In the genomic region with DNA sequence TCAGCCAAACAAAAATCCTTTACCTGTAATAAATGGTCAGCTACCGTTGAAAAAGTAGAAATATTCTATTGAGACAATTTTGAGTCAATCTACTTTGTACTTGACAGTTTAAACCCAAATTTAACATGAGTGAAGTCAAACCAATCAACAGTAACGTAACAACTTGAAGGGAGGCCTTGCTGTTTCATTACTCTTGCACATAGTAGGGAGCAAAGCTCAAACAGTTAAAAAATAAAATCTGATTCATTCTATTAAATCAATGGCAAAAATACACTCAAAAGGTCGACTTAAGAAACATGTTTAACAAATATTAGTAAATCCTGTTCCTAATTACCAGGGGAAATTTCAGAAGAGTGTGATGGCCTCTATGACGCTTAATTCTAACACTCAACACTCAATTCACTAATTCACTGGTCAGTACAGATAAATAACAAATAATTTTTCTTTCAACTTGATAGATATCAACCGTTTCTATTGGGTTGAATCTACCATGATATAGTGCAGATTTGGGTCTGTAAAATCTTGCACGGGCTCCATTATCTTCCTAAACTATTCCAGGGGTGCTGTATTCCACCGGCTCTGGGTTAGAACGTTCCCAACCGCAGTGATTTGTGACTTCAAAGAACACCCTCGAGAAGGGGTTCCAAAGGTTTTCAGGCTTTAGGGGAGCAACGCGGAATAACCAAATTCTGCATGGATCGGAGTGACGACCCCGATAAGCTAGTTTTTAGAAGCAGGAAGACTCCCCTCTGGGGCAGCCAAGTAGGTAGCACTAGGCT, we compare ENCODE assay signal across 1 cellular context.
TF ChIP-seq lines count a peak whose summit lies in the region.

No MANE protein-coding gene starts in this region.

TF ChIP-seq in endothelial cell of umbilical vein, 7 proteins besides CTCF, POLR2A, EP300 and RAD21 (continued from another document):
- TF ChIP-seq GATA2 (IDR thresholded peaks at IDR 0.05; ENCODE audit: insufficient read depth, insufficient read length, low read depth, low read length) (no peak), MYC (IDR thresholded peaks at IDR 0.05; ENCODE audit: low read depth, low read length) (no peak), POLR2AphosphoS5 (IDR thresholded peaks at IDR 0.05; ENCODE audit: insufficient read depth, low read depth, low read length) (no peak), FOS (IDR thresholded peaks at IDR 0.05; ENCODE audit: borderline replicate concordance, insufficient read depth, low read length) (no peak), JUN (IDR thresholded peaks at IDR 0.05; ENCODE audit: borderline replicate concordance, insufficient read depth, insufficient read length, low read depth) (no peak)
- TF ChIP-seq, protein P1, sequence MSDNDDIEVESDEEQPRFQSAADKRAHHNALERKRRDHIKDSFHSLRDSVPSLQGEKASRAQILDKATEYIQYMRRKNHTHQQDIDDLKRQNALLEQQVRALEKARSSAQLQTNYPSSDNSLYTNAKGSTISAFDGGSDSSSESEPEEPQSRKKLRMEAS (IDR thresholded peaks at IDR 0.05; ENCODE audit: insufficient read depth, insufficient read length): no peak
